ENCODE assay signal across 8 cellular contexts in the genomic region with DNA sequence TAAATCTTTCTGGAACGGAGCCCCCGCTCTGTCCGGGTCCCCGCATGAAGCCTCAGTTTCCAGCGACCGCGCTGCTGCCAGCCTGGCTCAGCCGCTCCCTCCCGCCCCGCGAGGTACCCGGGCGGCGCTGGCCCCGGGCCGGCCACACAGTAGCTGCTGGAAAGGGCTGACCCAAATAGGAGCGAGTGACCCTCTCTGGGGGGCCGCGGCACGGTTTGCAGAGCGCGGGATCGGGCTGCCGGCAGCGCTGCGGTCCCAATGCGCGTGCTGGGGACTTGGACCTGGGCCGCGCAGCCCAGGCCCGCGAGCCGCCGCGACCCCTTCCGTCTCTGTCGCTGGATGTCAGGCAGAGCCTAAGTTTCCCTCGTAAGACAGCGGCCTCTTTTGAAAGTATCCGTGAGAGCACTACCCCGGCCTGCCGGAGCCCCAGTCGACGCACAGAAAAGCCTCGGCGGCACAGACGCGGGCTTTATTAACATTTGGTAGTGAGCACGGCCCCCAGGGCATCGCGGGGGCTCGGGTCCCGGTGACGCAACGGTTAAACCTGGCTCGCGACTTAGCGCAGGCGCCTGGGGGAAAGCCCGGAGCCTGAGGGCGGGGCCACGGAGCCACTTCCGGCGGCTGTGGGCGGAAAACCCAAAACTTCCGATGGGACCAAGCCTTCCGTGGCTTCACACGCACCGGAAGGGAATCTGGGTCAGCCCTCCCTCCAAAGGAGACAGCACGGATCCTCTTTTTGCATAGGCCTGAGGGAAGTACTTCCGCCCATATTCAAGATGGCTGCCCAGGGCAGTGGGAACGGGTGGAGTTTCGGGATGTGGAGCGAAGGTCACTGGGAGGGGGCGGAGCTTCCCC. TPM values are rescaled to one million over a fixed set of nuclear protein-coding genes. Genes with fewer than 3 reads are reported as not detected.
DNase-seq lines count a peak whose midpoint lies in the region; ATAC-seq and TF ChIP-seq lines count a peak whose summit lies in the region.

No MANE protein-coding gene starts in this region.

- DNase-seq in Ammon's horn (ENCODE audit: low spot score) (peak; percentile 100), NCI-H460 (ENCODE audit: extremely low read depth, low read depth) (peak; percentile 98), cerebellum (ENCODE audit: low spot score) (peak; percentile 98), kidney epithelial cell (ENCODE audit: low read depth) (peak; percentile 99)
- DNase-seq in activated CD4-positive, alpha-beta T cell treated with anti-CD3 and anti-CD28 coated beads for 1 hour = peak; percentile 95
- peak; percentile 98 for DNase-seq in stimulated activated CD4-positive, alpha-beta T cell treated with anti-CD3 and anti-CD28 coated beads, Interleukin-15, amount 100 ng/mL, for 24 hours

- H3K4me3 ChIP-seq in kidney epithelial cell (ENCODE audit: low read depth, low read length) = peak overlapping the region; percentile 73

- no peak for TF ChIP-seq CTCF in kidney epithelial cell (IDR thresholded peaks at IDR 0.05; ENCODE audit: insufficient read depth, low read length, poor library complexity, severe bottlenecking)

- H3K36me3 ChIP-seq in kidney epithelial cell (ENCODE audit: control insufficient read depth, insufficient read depth, low read length) = peaks cover 3% of the 10 kb centered on the region

- ATAC-seq in HG03432 (IDR thresholded peaks at IDR 0.05; ENCODE audit: unreplicated experiment) = peak; percentile 67

- H3K27me3 ChIP-seq in kidney epithelial cell (ENCODE audit: control insufficient read depth, insufficient read depth, low read length) = no peaks in the 10 kb centered on the region

- TF ChIP-seq POLR2A in GM19193 (IDR thresholded peaks at IDR 0.05; ENCODE audit: extremely low read depth, insufficient read depth, insufficient read length) = peak; percentile 63

RNA-seq across cellular contexts. Expression of gene BAD, which starts 14.9 kb away (rescaled TPM):
- total RNA-seq in NCI-H460 (2014; rRNA removed; shearing (Covaris generic)) = 66.2 and 68.0 TPM in 2 replicates
- polyA plus RNA-seq in NCI-H460 (2014; cell fraction: nucleus; rRNA removed) = 54.9 and 76.6 TPM in 2 replicates
- total RNA-seq in cerebellum = 34.4 TPM
- total RNA-seq in kidney epithelial cell = 118 and 153 TPM in 2 replicates

RNA-seq across cellular contexts. Expression of gene GPR137, which starts 16.0 kb away (rescaled TPM):
- 16.4 and 20.0 TPM in 2 replicates for total RNA-seq in NCI-H460 (2014; rRNA removed; shearing (Covaris generic))
- polyA plus RNA-seq in NCI-H460 (2014; cell fraction: nucleus; rRNA removed) = 12.1 and 23.8 TPM in 2 replicates
- total RNA-seq in cerebellum = 13.2 TPM
- total RNA-seq in kidney epithelial cell = 21.9 and 44.3 TPM in 2 replicates

RNA-seq across cellular contexts. Expression of gene PLCB3, which starts 18.3 kb away (rescaled TPM):
- 15.4 and 16.2 TPM in 2 replicates for total RNA-seq in NCI-H460 (2014; rRNA removed; shearing (Covaris generic))
- polyA plus RNA-seq in NCI-H460 (2014; cell fraction: nucleus; rRNA removed) = 44.4 and 48.1 TPM in 2 replicates
- total RNA-seq in cerebellum = 9.2 TPM
- total RNA-seq in kidney epithelial cell = 25.4 and 32.5 TPM in 2 replicates

RNA-seq across cellular contexts. Expression of gene KCNK4, which starts 21.5 kb away (rescaled TPM):
- total RNA-seq in NCI-H460 (2014; rRNA removed; shearing (Covaris generic)) = 0.10 TPM in 1 of 2 replicates, not detected in the other
- not detected in 2 replicates for polyA plus RNA-seq in NCI-H460 (2014; cell fraction: nucleus; rRNA removed)
- total RNA-seq in cerebellum (2.0 TPM), kidney epithelial cell (not detected in 2 replicates)

RNA-seq across cellular contexts. Expression of gene PPP1R14B, which starts 22.9 kb away (rescaled TPM):
- 184 and 245 TPM in 2 replicates for total RNA-seq in NCI-H460 (2014; rRNA removed; shearing (Covaris generic))
- 215 and 240 TPM in 2 replicates for polyA plus RNA-seq in NCI-H460 (2014; cell fraction: nucleus; rRNA removed)
- total RNA-seq in cerebellum (48.4 TPM), kidney epithelial cell (599 and 634 TPM in 2 replicates)

Comparison
In these comparisons a context has a peak if more than half of its experiments do, and no peak if none do; other contexts are left out.
1. Peak in every context shown above with its lines: DNase-seq, ATAC-seq and H3K4me3 ChIP-seq.